Comparison of ENCODE assay signal across 10 cellular contexts in the genomic region with DNA sequence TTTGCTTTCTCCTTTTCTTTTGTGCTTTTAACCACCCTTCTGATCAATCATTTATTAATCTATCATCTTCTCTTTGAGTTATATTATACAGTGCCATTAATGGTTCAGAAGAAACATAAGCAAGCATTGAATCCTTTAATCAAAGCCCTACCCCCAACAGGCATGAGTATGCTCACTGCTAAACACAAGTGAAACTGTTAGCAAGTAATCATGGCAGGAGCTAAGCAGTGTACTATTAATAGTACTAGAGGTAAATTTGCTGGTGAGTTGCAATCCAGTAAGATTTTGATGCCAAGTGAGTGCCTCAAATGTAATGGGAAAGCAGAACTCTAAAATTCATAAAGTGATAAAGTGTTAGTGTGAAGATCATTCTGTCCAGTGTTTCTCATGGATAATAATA. TPM values are rescaled to one million over a fixed set of nuclear protein-coding genes. Genes with fewer than 3 reads are reported as not detected.
DNase-seq lines count a peak whose midpoint lies in the region; ATAC-seq and TF ChIP-seq lines count a peak whose summit lies in the region.
"Had no signal": no experiment of that assay in that cellular context is flagged by ENCODE, and none has a peak within 500 bp of the region (broad histone marks: within the 10 kb centered on the region; RNA-seq: fewer than 3 reads in every experiment).

No MANE protein-coding gene starts in this region.

- no peaks in the 10 kb centered on the region for H3K27me3 Mint-ChIP-seq in activated CD4-positive, alpha-beta memory T cell treated with anti-CD3 and anti-CD28 coated beads for 36 hours

- no peak overlapping the region for H3K4me3 Mint-ChIP-seq in activated CD4-positive, alpha-beta memory T cell treated with anti-CD3 and anti-CD28 coated beads for 36 hours

- no peaks in the 10 kb centered on the region for H3K27me3 ChIP-seq in psoas muscle (ENCODE audit: insufficient read depth in 3 of 3, low read length in 2 of 3)

- intact Hi-C loops in activated CD4-positive, alpha-beta memory T cell treated with anti-CD3 and anti-CD28 coated beads for 36 hours (cut with micrococcal nuclease): loop anchor here (2.0 to 10.0 kb wide), 3 partner anchors 47 to 279 kb away; a partner anchor contains a TSS
- intact Hi-C loops in psoas muscle (cut with DNase I): no loop called here

- DNase-seq in activated CD4-positive, alpha-beta memory T cell treated with anti-CD3 and anti-CD28 coated beads for 36 hours: no peak
- no peak for DNase-seq in psoas muscle
- DNase-seq in DMS 273 (lab: John Stamatoyannopoulos, UW; ENCODE audit: unreplicated experiment): no peak
- no peak for DNase-seq in GM20000 (ENCODE audit: low spot score)
- no peak for DNase-seq in stimulated activated CD4-positive, alpha-beta T cell treated with anti-CD3 and anti-CD28 coated beads, Interleukin-2, amount 100 ng/mL, for 24 hours
- no peak for DNase-seq in NCI-H1436 treated with DMSO at 0.1 percent for 48 hours (lab: John Stamatoyannopoulos, UW)
- DNase-seq: NCI-H2081 treated with DMSO at 0.1 percent for 48 hours had no signal

- H3K27ac ChIP-seq in psoas muscle: peak overlapping the region; percentile 85

- H3K36me3 ChIP-seq in psoas muscle (ENCODE audit: insufficient read depth in 1 of 2, low read depth in 1 of 2): peaks cover 18 to 25% of the 10 kb centered on the region in 2 donors

- peaks cover 56% of the 10 kb centered on the region for H3K4me1 ChIP-seq in psoas muscle

- no peaks in the 10 kb centered on the region for H3K9me3 Mint-ChIP-seq in activated CD4-positive, alpha-beta memory T cell treated with anti-CD3 and anti-CD28 coated beads for 36 hours

- peak overlapping the region; percentile 5 for H3K4me3 ChIP-seq in psoas muscle

- peak overlapping the region; percentile 18 for H3K27ac Mint-ChIP-seq in activated CD4-positive, alpha-beta memory T cell treated with anti-CD3 and anti-CD28 coated beads for 36 hours

- POLR2A ChIA-PET in activated CD4-positive, alpha-beta memory T cell treated with anti-CD3 and anti-CD28 coated beads for 36 hours (lab: Charles Lee): interaction anchor here (1.0 to 2.5 kb wide), 4 partner anchors 15 to 101 kb away, joined by 3 to 11 read pairs (median 6); a partner anchor contains a TSS

- peaks cover 63% of the 10 kb centered on the region for H3K4me1 Mint-ChIP-seq in activated CD4-positive, alpha-beta memory T cell treated with anti-CD3 and anti-CD28 coated beads for 36 hours (ENCODE audit: low read depth)

- CTCF ChIA-PET in activated CD4-positive, alpha-beta memory T cell treated with anti-CD3 and anti-CD28 coated beads for 36 hours (lab: Charles Lee): interaction anchor here (1.1 to 2.3 kb wide), 3 partner anchors 15 to 26 kb away, joined by 3 to 11 read pairs (median 3); no protein-coding TSS in a partner anchor

- TF ChIP-seq CTCF in psoas muscle (IDR thresholded peaks at IDR 0.05) (no peak), GM20000 (IDR thresholded peaks at IDR 0.05; ENCODE audit: extremely low read depth, missing control alignments) (no peak)

- H3K36me3 Mint-ChIP-seq in activated CD4-positive, alpha-beta memory T cell treated with anti-CD3 and anti-CD28 coated beads for 36 hours: peaks cover 12% of the 10 kb centered on the region

- ATAC-seq in GM19351 (IDR thresholded peaks at IDR 0.05; ENCODE audit: unreplicated experiment): peak; percentile 56
- ATAC-seq in HG02884 (IDR thresholded peaks at IDR 0.05; ENCODE audit: unreplicated experiment): peak; percentile 55
- peak in 3 of 4 donors; percentile 50 to 63 (median 60) for ATAC-seq in psoas muscle
- ATAC-seq: sciatic nerve had no signal

- no peaks in the 10 kb centered on the region for H3K9me3 ChIP-seq in psoas muscle

RNA-seq across cellular contexts. Expression of a gene that starts 57.2 kb away (rescaled TPM):
- 10 to 100 TPM; 17.7 to 19.4 TPM for total RNA-seq in activated CD4-positive, alpha-beta memory T cell treated with anti-CD3 and anti-CD28 coated beads for 36 hours
- 10 to 100 TPM; 31.5 to 92.1 (median 53.4) TPM for total RNA-seq in psoas muscle
- polyA plus RNA-seq in psoas muscle: 10 to 100 TPM; 15.6 to 33.3 (median 19.1) TPM
